ENCODE assay signal across 9 cellular contexts in the genomic region with DNA sequence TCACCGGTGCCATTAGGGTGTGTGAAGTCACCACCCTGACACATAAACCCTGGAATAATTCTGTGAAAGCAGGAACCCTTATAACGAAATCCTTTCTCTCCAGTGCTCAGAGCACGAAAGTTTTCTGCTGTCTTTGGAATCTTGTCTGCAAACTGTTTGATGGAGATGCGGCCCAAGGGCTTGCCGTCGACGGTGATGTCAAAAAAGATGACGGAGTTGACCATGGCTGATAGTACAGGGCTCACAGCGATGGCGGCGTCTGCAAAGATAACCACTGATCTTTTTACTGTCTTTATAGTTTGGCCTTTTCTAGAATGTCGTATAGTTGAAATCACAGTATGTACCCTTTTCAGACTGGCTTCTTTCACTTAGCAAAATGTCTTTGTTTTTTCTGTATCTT. TPM values are rescaled to one million over a fixed set of nuclear protein-coding genes. Genes with fewer than 3 reads are reported as not detected.
"Had no signal": no experiment of that assay in that cellular context is flagged by ENCODE, and none has a peak within 500 bp of the region (broad histone marks: within the 10 kb centered on the region; RNA-seq: fewer than 3 reads in every experiment).

TSS of gene PPIAL4G (minus strand) at position 274 of the 400 bp plus-strand sequence. CDS start at position 224, 50 bp downstream.

RNA-seq across cellular contexts. Expression of gene PPIAL4G, which starts in this region (rescaled TPM):
- total RNA-seq: HT-29, LHCN-M2, MCF 10A, NCI-H460, PC-9, Peyer's patch, Right ventricle myocardium superior, RPMI7951, SJSA1 had no signal
